ENCODE assay signal across 28 cellular contexts in the genomic region with DNA sequence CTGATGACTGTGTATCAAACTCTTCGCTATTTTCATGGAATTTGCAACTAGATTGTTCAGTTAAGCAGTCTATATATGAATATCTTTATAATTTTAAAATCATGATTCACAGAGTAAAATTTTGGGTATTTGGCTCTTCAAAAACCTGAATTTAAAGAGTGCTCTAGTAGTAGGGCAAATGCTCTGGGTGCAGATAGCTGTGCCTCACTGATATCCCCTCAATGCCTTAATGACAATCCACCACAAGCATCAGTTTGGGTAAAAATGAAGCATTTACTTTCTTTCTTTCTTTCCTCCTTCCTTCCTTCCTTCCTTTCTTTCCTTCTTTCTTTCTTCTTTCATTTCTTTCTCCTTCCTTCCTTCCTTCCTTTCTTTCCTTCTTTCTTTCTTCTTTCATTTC.
"Had no signal": no experiment of that assay in that cellular context is flagged by ENCODE, and none has a peak within 500 bp of the region (broad histone marks: within the 10 kb centered on the region; RNA-seq: fewer than 3 reads in every experiment).

No MANE protein-coding gene starts in this region.

- H3K36me3 ChIP-seq: colonic mucosa, esophagus muscularis mucosa, esophagus squamous epithelium, gastrocnemius medialis, gastroesophageal sphincter, heart left ventricle, heart right ventricle had no signal

- H3K4me3 ChIP-seq: colonic mucosa, coronary artery, dorsolateral prefrontal cortex, esophagus muscularis mucosa, esophagus squamous epithelium, gastrocnemius medialis, gastroesophageal sphincter, heart left ventricle, heart right ventricle had no signal

- H3K27ac ChIP-seq: colonic mucosa, coronary artery, dorsolateral prefrontal cortex, epithelial cell of prostate, esophagus muscularis mucosa, esophagus squamous epithelium, foreskin keratinocyte, gastrocnemius medialis, gastroesophageal sphincter, heart left ventricle, heart right ventricle had no signal

- FAIRE-seq: colon, endometrium, endothelial cell of umbilical vein, frontal cortex had no signal

- H3K27me3 ChIP-seq: colonic mucosa, dorsolateral prefrontal cortex, esophagus muscularis mucosa, esophagus squamous epithelium, foreskin keratinocyte, gastrocnemius medialis, gastroesophageal sphincter, heart left ventricle, heart right ventricle had no signal

- H3K27ac Mint-ChIP-seq: dendritic cell treated with granulocyte-macrophage colony-stimulating factor and Interleukin-4, amounts not matched to agents 40 ng/mL and 50 ng/mL, for 4 days; effector memory CD8-positive, alpha-beta T cell; endodermal cell had no signal

- H3K4me3 Mint-ChIP-seq: dendritic cell treated with granulocyte-macrophage colony-stimulating factor and Interleukin-4, amounts not matched to agents 40 ng/mL and 50 ng/mL, for 4 days; effector memory CD8-positive, alpha-beta T cell; endodermal cell had no signal

- H3K27me3 Mint-ChIP-seq: dendritic cell treated with granulocyte-macrophage colony-stimulating factor and Interleukin-4, amounts not matched to agents 40 ng/mL and 50 ng/mL, for 4 days; effector memory CD8-positive, alpha-beta T cell had no signal

- H3K9me3 Mint-ChIP-seq: dendritic cell treated with granulocyte-macrophage colony-stimulating factor and Interleukin-4, amounts not matched to agents 40 ng/mL and 50 ng/mL, for 4 days had no signal

- H3K4me1 ChIP-seq: colonic mucosa, esophagus muscularis mucosa, esophagus squamous epithelium, foreskin keratinocyte, gastrocnemius medialis, gastroesophageal sphincter, heart left ventricle, heart right ventricle had no signal

- DNase-seq: colonic mucosa; cortex of kidney; dermis blood vessel endothelial cell; dorsolateral prefrontal cortex; effector CD4-positive, alpha-beta T cell; effector CD8-positive, alpha-beta T cell; effector memory CD4-positive, alpha-beta T cell; effector memory CD8-positive, alpha-beta T cell; endodermal cell; erythroblast; esophagus squamous epithelium; foreskin fibroblast; foreskin keratinocyte; foreskin melanocyte; gastrocnemius medialis; head of caudate nucleus; heart left ventricle; heart right ventricle had no signal

- H3K9me3 ChIP-seq: colonic mucosa, esophagus muscularis mucosa, esophagus squamous epithelium, gastrocnemius medialis, gastroesophageal sphincter, heart left ventricle, heart right ventricle had no signal

- ATAC-seq: effector memory CD8-positive, alpha-beta T cell; esophagus mucosa; foreskin keratinocyte; gastrocnemius medialis; gastroesophageal sphincter; heart left ventricle; heart right ventricle had no signal
